Comparison of ENCODE assay signal across 12 cellular contexts in genomic region chr3:31165399-31165860, GRCh38.
A peak's percentile ranks its signal among the peaks of the same experiment; 100 is the strongest.
DNase-seq lines count a peak whose midpoint lies in the region; ATAC-seq and TF ChIP-seq lines count a peak whose summit lies in the region.
"Had no signal": no experiment of that assay in that cellular context is flagged by ENCODE, and none has a peak within 500 bp of the region (broad histone marks: within the 10 kb centered on the region; RNA-seq: fewer than 3 reads in every experiment).

No MANE protein-coding gene starts in this region.

- H3K4me1 ChIP-seq in ACC112 (ENCODE audit: control insufficient read depth, insufficient read depth, low read length, unreplicated experiment) (peaks cover 24% of the 10 kb centered on the region), mesenchymal stem cell (ENCODE audit: control insufficient read depth, insufficient read depth, low read depth, low read length) (no peaks in the 10 kb centered on the region)

- no peak overlapping the region for H2BK15ac ChIP-seq in mesenchymal stem cell (ENCODE audit: low read depth, poor library complexity, severe bottlenecking)

- 28% methylated on average over 7 of the region's 8 CpGs for WGBS in mesenchymal stem cell

- no peaks in the 10 kb centered on the region for H3K27me3 ChIP-seq in ACC112 (ENCODE audit: insufficient read depth, low read length)
- no peaks in the 10 kb centered on the region for H3K27me3 ChIP-seq in brain microvascular endothelial cell (replicated peaks)
- no peaks in the 10 kb centered on the region for H3K27me3 ChIP-seq in mesenchymal stem cell (ENCODE audit: control insufficient read depth in 1 of 2, insufficient read depth in 1 of 2, low read length in 2 of 2)
- H3K27me3 ChIP-seq in CD4-positive, alpha-beta T cell (ENCODE audit: control insufficient read depth, insufficient read depth, low read length): no peaks in the 10 kb centered on the region

- in situ Hi-C loops in brain microvascular endothelial cell (cut with HindIII; ENCODE audit: low pct_ligation_motif_present, low sequenced_read_pairs): no loop called here

- no peak overlapping the region for H3K27ac Mint-ChIP-seq in CD4-positive, alpha-beta T cell
- H3K27ac Mint-ChIP-seq in stimulated activated naive B cell treated with anti-CD40 and anti-IgM and Interleukin-4, amounts not matched to agents 10 μg/mL and 1 μg/mL and 100 μg/mL, for 72 hours: no peak overlapping the region
- H3K27ac Mint-ChIP-seq: dendritic cell treated with granulocyte-macrophage colony-stimulating factor and Interleukin-4, amounts not matched to agents 40 ng/mL and 50 ng/mL, for 4 days had no signal

- no peak overlapping the region for H2BK120ac ChIP-seq in mesenchymal stem cell (ENCODE audit: low read depth, low read length)

- H2BK12ac ChIP-seq in mesenchymal stem cell (ENCODE audit: low read length in 2 of 2): peak overlapping the region in 1 of 2 experiments; percentile 7

- no peaks in the 10 kb centered on the region for H3K79me2 ChIP-seq in ACC112 (ENCODE audit: control insufficient read depth, insufficient read depth, low read length, unreplicated experiment)

- no peak overlapping the region for H3K18ac ChIP-seq in mesenchymal stem cell (ENCODE audit: low read depth in 1 of 2, low read length in 2 of 2)

- peak overlapping the region; percentile 48 for H3K4me2 ChIP-seq in mesenchymal stem cell (ENCODE audit: low read length, poor library complexity, severe bottlenecking)

- H3K9ac ChIP-seq in mesenchymal stem cell (ENCODE audit: low read length): no peak overlapping the region

- H2AFZ ChIP-seq in ACC112 (ENCODE audit: low read length, unreplicated experiment) (peak overlapping the region; percentile 34), mesenchymal stem cell (ENCODE audit: low read depth, low read length) (peak overlapping the region; percentile 18)

- CTCF ChIA-PET in CD4-positive, alpha-beta T cell (lab: Charles Lee): interaction anchor here (0.7 to 1.3 kb wide), 2 partner anchors 9 to 12 kb away, joined by 3 read pairs; no protein-coding TSS in a partner anchor

- ATAC-seq in CD4-positive, alpha-beta T cell (ENCODE audit: poor library complexity): no peak
- no peak for ATAC-seq in stimulated activated naive B cell treated with anti-CD40 and anti-IgM and Interleukin-4, amounts not matched to agents 10 μg/mL and 1 μg/mL and 100 μg/mL, for 72 hours (replicated peaks)
- ATAC-seq in HG03135 (IDR thresholded peaks at IDR 0.05; ENCODE audit: unreplicated experiment): no peak

- peak; percentile 7 for DNase-seq in NCI-H1436 (lab: John Stamatoyannopoulos, UW)
- peak; percentile 37 for DNase-seq in brain microvascular endothelial cell
- peak; percentile 33 for DNase-seq in mesenchymal stem cell
- no peak for DNase-seq in CD4-positive, alpha-beta T cell
- DNase-seq in effector CD4-positive, alpha-beta T cell: no peak
- no peak for DNase-seq in stimulated activated naive B cell treated with anti-CD40 and anti-IgM and Interleukin-4, amounts not matched to agents 10 μg/mL and 1 μg/mL and 100 μg/mL, for 72 hours
- DNase-seq: C1 segment of cervical spinal cord, KG1, nucleus accumbens had no signal

- H3K4me3 ChIP-seq in ACC112 (ENCODE audit: low read depth, low read length) (peak overlapping the region; percentile 22; the same call in 1 of the 2 replicates), brain microvascular endothelial cell (ENCODE audit: low read depth, low read length) (no peak overlapping the region), mesenchymal stem cell (ENCODE audit: insufficient read depth in 1 of 2, low read depth in 1 of 2, low read length in 2 of 2) (no peak overlapping the region)

- no peak overlapping the region for H4K8ac ChIP-seq in mesenchymal stem cell (ENCODE audit: low read length)

- peaks cover 15% of the 10 kb centered on the region for H3K4me1 Mint-ChIP-seq in CD4-positive, alpha-beta T cell (ENCODE audit: low read depth)
- no peaks in the 10 kb centered on the region for H3K4me1 Mint-ChIP-seq in stimulated activated naive B cell treated with anti-CD40 and anti-IgM and Interleukin-4, amounts not matched to agents 10 μg/mL and 1 μg/mL and 100 μg/mL, for 72 hours

- no peaks in the 10 kb centered on the region for H3K36me3 ChIP-seq in ACC112 (ENCODE audit: insufficient read depth, low read length)
- H3K36me3 ChIP-seq in brain microvascular endothelial cell (replicated peaks): no peaks in the 10 kb centered on the region
- no peaks in the 10 kb centered on the region for H3K36me3 ChIP-seq in mesenchymal stem cell (ENCODE audit: control insufficient read depth in 1 of 2, insufficient read depth in 2 of 2, low read depth in 1 of 2, low read length in 2 of 2)

- no peak overlapping the region for H4K91ac ChIP-seq in mesenchymal stem cell (ENCODE audit: low read length)

- H3K23ac ChIP-seq in mesenchymal stem cell (ENCODE audit: low read length in 2 of 2): no peak overlapping the region

- POLR2A ChIA-PET in CD4-positive, alpha-beta T cell (lab: Charles Lee): no interaction called here

- no peak overlapping the region for H2BK5ac ChIP-seq in mesenchymal stem cell (ENCODE audit: low read depth, low read length, poor library complexity, severe bottlenecking)

- no peak overlapping the region for H3K4ac ChIP-seq in mesenchymal stem cell (ENCODE audit: low read depth in 1 of 2, low read length in 2 of 2)

- peak overlapping the region; percentile 68 for H3K27ac ChIP-seq in ACC112 (ENCODE audit: low read depth, low read length)
- peak overlapping the region; percentile 82 for H3K27ac ChIP-seq in brain microvascular endothelial cell
- peak overlapping the region; percentile 75 for H3K27ac ChIP-seq in mesenchymal stem cell (ENCODE audit: low read length, poor library complexity, severe bottlenecking)
- no peak overlapping the region for H3K27ac ChIP-seq in CD4-positive, alpha-beta T cell (ENCODE audit: low read depth, low read length)

- TF ChIP-seq CTCF in brain microvascular endothelial cell (IDR thresholded peaks at IDR 0.05; ENCODE audit: low read depth, low read length, missing control alignments): no peak
- TF ChIP-seq CTCF in CD4-positive, alpha-beta T cell (IDR thresholded peaks at IDR 0.05): no peak

- H3K79me1 ChIP-seq in mesenchymal stem cell (replicated peaks; ENCODE audit: low read length, poor library complexity, severe bottlenecking): no peaks in the 10 kb centered on the region

- intact Hi-C loops in CD4-positive, alpha-beta T cell (cut with DNase I, micrococcal nuclease): no loop called here

- no peaks in the 10 kb centered on the region for H3K9me3 ChIP-seq in mesenchymal stem cell (ENCODE audit: control insufficient read depth, low read length)
- H3K9me3 ChIP-seq in CD4-positive, alpha-beta T cell (ENCODE audit: control insufficient read depth, low read length): no peaks in the 10 kb centered on the region

- H3K27me3 Mint-ChIP-seq in CD4-positive, alpha-beta T cell: no peaks in the 10 kb centered on the region
- no peaks in the 10 kb centered on the region for H3K27me3 Mint-ChIP-seq in stimulated activated naive B cell treated with anti-CD40 and anti-IgM and Interleukin-4, amounts not matched to agents 10 μg/mL and 1 μg/mL and 100 μg/mL, for 72 hours
- H3K27me3 Mint-ChIP-seq: dendritic cell treated with granulocyte-macrophage colony-stimulating factor and Interleukin-4, amounts not matched to agents 40 ng/mL and 50 ng/mL, for 4 days had no signal

- H3K14ac ChIP-seq in mesenchymal stem cell (ENCODE audit: low read length in 2 of 2): no peak overlapping the region

- H3K9me3 Mint-ChIP-seq in CD4-positive, alpha-beta T cell: no peaks in the 10 kb centered on the region
- H3K9me3 Mint-ChIP-seq in stimulated activated naive B cell treated with anti-CD40 and anti-IgM and Interleukin-4, amounts not matched to agents 10 μg/mL and 1 μg/mL and 100 μg/mL, for 72 hours: no peaks in the 10 kb centered on the region
- H3K9me3 Mint-ChIP-seq: dendritic cell treated with granulocyte-macrophage colony-stimulating factor and Interleukin-4, amounts not matched to agents 40 ng/mL and 50 ng/mL, for 4 days had no signal

- no peak overlapping the region for H2AK5ac ChIP-seq in mesenchymal stem cell (ENCODE audit: low read length, severe bottlenecking)

- no peaks in the 10 kb centered on the region for H3K36me3 Mint-ChIP-seq in CD4-positive, alpha-beta T cell (ENCODE audit: low read depth)
- no peaks in the 10 kb centered on the region for H3K36me3 Mint-ChIP-seq in stimulated activated naive B cell treated with anti-CD40 and anti-IgM and Interleukin-4, amounts not matched to agents 10 μg/mL and 1 μg/mL and 100 μg/mL, for 72 hours

- H3K4me3 Mint-ChIP-seq in CD4-positive, alpha-beta T cell: no peak overlapping the region
- no peak overlapping the region for H3K4me3 Mint-ChIP-seq in stimulated activated naive B cell treated with anti-CD40 and anti-IgM and Interleukin-4, amounts not matched to agents 10 μg/mL and 1 μg/mL and 100 μg/mL, for 72 hours
- H3K4me3 Mint-ChIP-seq: dendritic cell treated with granulocyte-macrophage colony-stimulating factor and Interleukin-4, amounts not matched to agents 40 ng/mL and 50 ng/mL, for 4 days had no signal

Comparison
In these comparisons a context has a peak if more than half of its experiments do, and no peak if none do; other contexts are left out.
1. DNase-seq: peak in NCI-H1436 (single experiment), brain microvascular endothelial cell (single experiment) and mesenchymal stem cell (single experiment); none in CD4-positive, alpha-beta T cell (0 of 10), effector CD4-positive, alpha-beta T cell (single experiment) and stimulated activated naive B cell treated with anti-CD40 and anti-IgM and Interleukin-4, amounts not matched to agents 10 μg/mL and 1 μg/mL and 100 μg/mL, for 72 hours (single experiment).